29 cellular contexts compared by ENCODE assay signal in the genomic region with DNA sequence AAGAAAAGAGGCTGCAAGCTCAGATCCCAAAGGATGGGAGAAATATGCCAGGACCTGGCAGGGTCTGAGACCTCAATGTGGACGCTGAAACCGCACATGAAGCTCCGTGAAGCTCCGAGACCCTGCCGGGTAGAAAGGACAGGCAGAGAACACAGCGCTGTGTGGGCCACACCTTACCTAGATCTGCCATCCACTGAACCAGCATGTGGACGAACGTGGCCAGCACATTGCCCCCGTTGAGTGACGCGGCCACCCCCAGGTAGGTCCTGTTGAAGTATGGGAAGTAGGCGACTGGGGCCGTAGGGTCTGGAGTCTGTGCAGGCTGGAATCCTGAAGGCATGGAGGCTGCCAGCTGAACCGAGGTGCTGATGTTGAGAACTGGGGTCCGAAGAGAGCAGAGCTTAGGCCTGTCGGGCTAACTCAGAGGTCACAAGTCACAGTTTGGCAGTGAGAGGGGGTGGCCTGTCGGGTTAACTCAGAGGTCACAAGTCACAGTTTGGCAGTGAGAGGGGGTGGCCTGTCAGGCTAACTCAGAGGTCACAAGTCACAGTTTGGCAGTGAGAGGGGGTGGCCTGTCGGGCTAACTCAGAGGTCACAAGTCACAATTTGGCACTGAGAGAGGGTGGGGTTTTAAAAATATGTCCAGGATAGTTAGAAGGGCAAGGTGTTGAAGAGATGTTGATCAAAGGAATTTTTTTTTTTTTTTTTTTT.
"Had no signal": no experiment of that assay in that cellular context is flagged by ENCODE, and none has a peak within 500 bp of the region (broad histone marks: within the 10 kb centered on the region; RNA-seq: fewer than 3 reads in every experiment).

No MANE protein-coding gene starts in this region.

- H3K9me3 ChIP-seq: esophagus squamous epithelium, prostate gland, right atrium auricular region, testis, tibial artery had no signal

- H3K27ac Mint-ChIP-seq: memory B cell, natural killer cell, type B pancreatic cell had no signal

- H3K27ac ChIP-seq: coronary artery, esophagus squamous epithelium, heart right ventricle, prostate gland, right atrium auricular region, skin epidermis, testis, tibial artery had no signal

- H3K9me3 Mint-ChIP-seq: central memory CD8-positive, alpha-beta T cell; memory B cell; natural killer cell; neural crest cell; type B pancreatic cell had no signal

- H3K4me3 Mint-ChIP-seq: central memory CD8-positive, alpha-beta T cell; memory B cell; natural killer cell; neural crest cell; type B pancreatic cell had no signal

- H3K4me1 ChIP-seq: esophagus squamous epithelium, heart right ventricle, prostate gland, right atrium auricular region, testis, tibial artery had no signal

- H3K27me3 ChIP-seq: esophagus squamous epithelium, heart right ventricle, right atrium auricular region, testis, tibial artery had no signal

- FAIRE-seq: endometrium, islet of Langerhans had no signal

- H3K27me3 Mint-ChIP-seq: central memory CD8-positive, alpha-beta T cell; memory B cell; type B pancreatic cell had no signal

- H3K36me3 ChIP-seq: prostate gland had no signal

- DNase-seq: dermis blood vessel endothelial cell; effector memory CD4-positive, alpha-beta T cell; erythroblast; esophagus squamous epithelium; foreskin melanocyte; glutamatergic neuron; heart right ventricle; hippocampal formation; kidney glomerular epithelial cell; left colon; left ventricle myocardium superior; natural killer cell; stimulated activated CD4-positive, alpha-beta T cell treated with anti-CD3 and anti-CD28 coated beads, Interleukin-15, amount 100 ng/mL, for 24 hours; stimulated activated CD4-positive, alpha-beta T cell treated with anti-CD3 and anti-CD28 coated beads, Interleukin-2, amount 100 ng/mL, for 48 hours; stimulated activated naive CD4-positive, alpha-beta T cell; substantia nigra; testis; tibial artery had no signal

- H3K4me1 Mint-ChIP-seq: central memory CD8-positive, alpha-beta T cell; memory B cell; natural killer cell; neural crest cell had no signal

- ATAC-seq: heart right ventricle, left colon, left ventricle myocardium superior, natural killer cell had no signal

- H3K4me3 ChIP-seq: coronary artery, esophagus squamous epithelium, heart right ventricle, lung, prostate gland, right atrium auricular region, skin epidermis, testis, tibial artery had no signal
